In the genomic region with DNA sequence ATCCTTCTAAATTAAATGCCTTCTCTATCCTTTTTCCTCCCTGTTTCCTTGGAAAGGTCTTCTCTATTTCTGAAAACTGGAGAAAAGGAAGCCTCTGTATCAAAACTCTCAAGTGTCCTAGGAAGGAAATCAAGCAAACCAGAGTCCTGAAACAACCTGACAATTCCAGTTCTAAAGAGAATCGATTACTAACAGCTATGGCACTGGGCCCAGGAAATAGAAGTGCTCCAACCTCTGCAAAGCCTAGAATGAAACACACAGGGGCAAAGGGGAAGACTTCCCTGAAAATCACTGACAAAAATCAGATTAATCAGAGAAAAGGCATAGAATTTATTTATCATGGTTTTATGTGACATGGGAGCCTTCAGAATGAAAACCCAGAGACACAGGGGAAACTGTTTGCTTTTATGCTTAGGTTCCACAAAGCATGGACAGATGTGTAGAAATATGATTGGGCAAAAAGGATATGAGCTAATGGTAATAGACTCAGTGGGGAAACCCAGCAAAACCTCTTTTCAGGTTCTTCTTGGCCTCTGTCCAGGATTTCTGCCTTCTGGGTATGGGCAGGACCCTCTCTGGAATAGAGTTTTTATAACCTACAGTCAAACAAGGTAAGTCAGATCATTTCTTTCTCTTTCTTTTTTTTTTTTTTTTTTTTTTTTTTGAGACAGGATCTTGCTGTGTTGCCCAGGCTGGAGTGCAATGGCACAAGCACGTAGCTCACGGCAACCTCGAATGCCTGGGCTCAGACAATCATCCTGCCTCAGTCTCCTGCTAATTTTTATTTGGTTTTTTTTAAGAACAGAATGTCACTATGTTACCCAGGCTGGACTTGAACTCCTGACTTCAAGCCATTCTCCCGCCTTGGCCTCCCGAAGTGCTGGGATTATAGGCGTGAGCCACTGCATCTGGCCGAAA, we compare ENCODE assay signal across 20 cellular contexts.
DNase-seq lines count a peak whose midpoint lies in the region; ATAC-seq, FAIRE-seq and TF ChIP-seq lines count a peak whose summit lies in the region.
"Had no signal": no experiment of that assay in that cellular context is flagged by ENCODE, and none has a peak within 500 bp of the region (broad histone marks: within the 10 kb centered on the region; RNA-seq: fewer than 3 reads in every experiment).

No MANE protein-coding gene starts in this region.

- FAIRE-seq in bronchial epithelial cell (lab: Jason Lieb, UNC): no peak

- no peak for TF ChIP-seq CTCF in HEK293 (tag by site-specific recombination; IDR thresholded peaks at IDR 0.05)
- TF ChIP-seq CTCF in bronchial epithelial cell (IDR thresholded peaks at IDR 0.05; ENCODE audit: insufficient read depth, low read length, severe bottlenecking): no peak

- POLR2A ChIA-PET in HEK293 (lab: Yijun Ruan, JAX): no interaction called here

- CTCF ChIA-PET in HEK293 (lab: Yijun Ruan, JAX): interaction anchor here (0.6 to 1.2 kb wide), 7 partner anchors 12 to 275 kb away, joined by 3 to 9 read pairs (median 4); no protein-coding TSS in a partner anchor

- H3K9me3 ChIP-seq in HEK293 (ENCODE audit: control insufficient read depth, insufficient read depth, low read depth, low read length): no peaks in the 10 kb centered on the region
- H3K9me3 ChIP-seq: ovary, sigmoid colon, tibial artery had no signal

- no peak overlapping the region for H3K27ac ChIP-seq in HEK293 (ENCODE audit: extremely low read depth, low read depth, low read length)
- no peak overlapping the region for H3K27ac ChIP-seq in substantia nigra (ENCODE audit: low read depth, low read length, poor library complexity, severe bottlenecking)
- H3K27ac ChIP-seq: ovary, sigmoid colon, tibial artery had no signal

- H3K4me3 ChIP-seq in HEK293 (ENCODE audit: low read depth, low read length): no peak overlapping the region
- no peak overlapping the region for H3K4me3 ChIP-seq in bronchial epithelial cell (ENCODE audit: low read depth, low read length)
- H3K4me3 ChIP-seq: ovary, sigmoid colon, tibial artery had no signal

- no peak for ATAC-seq in GM19351 (IDR thresholded peaks at IDR 0.05; ENCODE audit: unreplicated experiment)
- no peak for ATAC-seq in HG02798 (IDR thresholded peaks at IDR 0.05; ENCODE audit: poor library complexity, unreplicated experiment)
- ATAC-seq: stimulated activated naive B cell treated with anti-CD40 and anti-IgM and Interleukin-4, amounts not matched to agents 10 μg/mL and 1 μg/mL and 100 μg/mL, for 72 hours had no signal

- H3K27me3 ChIP-seq in bronchial epithelial cell (ENCODE audit: control insufficient read depth, insufficient read depth, low read length): no peaks in the 10 kb centered on the region
- H3K27me3 ChIP-seq: ovary, sigmoid colon, tibial artery had no signal

- H3K36me3 ChIP-seq in HEK293 (ENCODE audit: control insufficient read depth in 2 of 2, insufficient read depth in 1 of 2, low read length in 2 of 2): no peaks in the 10 kb centered on the region
- no peaks in the 10 kb centered on the region for H3K36me3 ChIP-seq in bronchial epithelial cell (ENCODE audit: control insufficient read depth, insufficient read depth, low read length)
- H3K36me3 ChIP-seq: ovary, sigmoid colon, tibial artery had no signal

- DNase-seq in Daoy (ENCODE audit: low read depth): peak; percentile 8
- DNase-seq in bronchial epithelial cell (ENCODE audit: low read depth): peak; percentile 70
- peak; percentile 75 for DNase-seq in mucosa of gallbladder (ENCODE audit: low spot score)
- DNase-seq in substantia nigra (lab: John Stamatoyannopoulos, UW): no peak
- DNase-seq: activated CD4-positive, alpha-beta T cell treated with anti-CD3 and anti-CD28 coated beads, Interleukin-2, amount 50 U/mL, for 48 hours; activated naive CD4-positive, alpha-beta T cell; activated T-cell treated with anti-CD3 and anti-CD28 coated beads for 4 hours; CD8-positive, alpha-beta memory T cell; cerebellar nuclear complex; effector CD8-positive, alpha-beta T cell; GOT3; ovary; Right ventricle myocardium superior; sigmoid colon; stimulated activated naive B cell treated with anti-CD40 and anti-IgM and Interleukin-4, amounts not matched to agents 10 μg/mL and 1 μg/mL and 100 μg/mL, for 72 hours; T-helper 1 cell; tibial artery had no signal

- peaks cover 4% of the 10 kb centered on the region; the same call in 1 of the 2 replicates for H3K4me1 ChIP-seq in HEK293 (ENCODE audit: control insufficient read depth, insufficient read depth, low read length)
- H3K4me1 ChIP-seq: sigmoid colon, tibial artery had no signal

TF ChIP-seq in HEK293, 187 proteins besides CTCF, POLR2A, EP300 and RAD21:
- TF ChIP-seq ZNF433 (tag by site-specific recombination; IDR thresholded peaks at IDR 0.05; ENCODE audit: low read depth) (no peak), ZNF544 (tag by site-specific recombination; IDR thresholded peaks at IDR 0.05) (no peak), ZNF658 (tag by site-specific recombination; IDR thresholded peaks at IDR 0.05) (no peak)
- TF ChIP-seq, protein P1, sequence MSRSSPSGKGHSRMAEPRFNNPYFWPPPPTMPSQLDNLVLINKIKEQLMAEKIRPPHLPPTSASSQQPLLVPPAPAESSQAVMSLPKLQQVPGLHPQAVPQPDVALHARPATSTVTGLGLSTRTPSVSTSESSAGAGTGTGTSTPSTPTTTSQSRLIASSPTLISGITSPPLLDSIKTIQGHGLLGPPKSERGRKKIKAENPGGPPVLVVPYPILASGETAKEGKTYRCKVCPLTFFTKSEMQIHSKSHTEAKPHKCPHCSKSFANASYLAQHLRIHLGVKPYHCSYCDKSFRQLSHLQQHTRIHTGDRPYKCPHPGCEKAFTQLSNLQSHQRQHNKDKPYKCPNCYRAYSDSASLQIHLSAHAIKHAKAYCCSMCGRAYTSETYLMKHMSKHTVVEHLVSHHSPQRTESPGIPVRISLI (tag by site-specific recombination; IDR thresholded peaks at IDR 0.05): 0 out of 2 replicates have a peak, but pooled peaks have one; percentile 11

Comparison
In these comparisons a context has a peak if more than half of its experiments do, and no peak if none do; other contexts are left out.
1. DNase-seq: peak in Daoy (single experiment), bronchial epithelial cell (single experiment) and mucosa of gallbladder (single experiment); none in substantia nigra (0 of 49).